In genomic region chr20:57621426-57622200, GRCh38 we compare ENCODE assay signal across 13 cellular contexts. TPM values are rescaled to one million over a fixed set of nuclear protein-coding genes. Genes with fewer than 3 reads are reported as not detected.
A peak's percentile ranks its signal among the peaks of the same experiment; 100 is the strongest.
DNase-seq lines count a peak whose midpoint lies in the region; ATAC-seq and TF ChIP-seq lines count a peak whose summit lies in the region.
"Had no signal": no experiment of that assay in that cellular context is flagged by ENCODE, and none has a peak within 500 bp of the region (broad histone marks: within the 10 kb centered on the region; RNA-seq: fewer than 3 reads in every experiment).

No MANE protein-coding gene starts in this region.

- peaks cover 17% of the 10 kb centered on the region for H3K36me3 Mint-ChIP-seq in activated CD8-positive, alpha-beta T cell treated with anti-CD3 and anti-CD28 coated beads for 36 hours (ENCODE audit: low read depth)
- peaks cover 12% of the 10 kb centered on the region for H3K36me3 Mint-ChIP-seq in memory B cell
- H3K36me3 Mint-ChIP-seq in endothelial cell (ENCODE audit: low read depth, unreplicated experiment), result no peaks in the 10 kb centered on the region

- H3K4me3 Mint-ChIP-seq in activated CD8-positive, alpha-beta T cell treated with anti-CD3 and anti-CD28 coated beads for 36 hours, result peak overlapping the region; percentile 66
- peak overlapping the region; percentile 88 for H3K4me3 Mint-ChIP-seq in memory B cell
- no peak overlapping the region for H3K4me3 Mint-ChIP-seq in endothelial cell (ENCODE audit: unreplicated experiment)
- H3K4me3 Mint-ChIP-seq: nephron had no signal

- TF ChIP-seq CTCF in activated CD8-positive, alpha-beta T cell treated with anti-CD3 and anti-CD28 coated beads for 36 hours (IDR thresholded peaks at IDR 0.05), result no peak
- TF ChIP-seq CTCF in endothelial cell (IDR thresholded peaks at IDR 0.05; ENCODE audit: unreplicated experiment), result no peak

- H3K9ac ChIP-seq in BLaER1 treated with 17β-estradiol and CSF1 and Interleukin-3, amounts not matched to agents 10 nM and 100 nM, result peak overlapping the region in 5 of 11 experiments; percentile 12 to 57 (median 29); a peak in 5 of 22 replicates

- H3K4me1 Mint-ChIP-seq in activated CD8-positive, alpha-beta T cell treated with anti-CD3 and anti-CD28 coated beads for 36 hours (ENCODE audit: low read depth), result peaks cover 65% of the 10 kb centered on the region
- H3K4me1 Mint-ChIP-seq in memory B cell (peaks cover 40% of the 10 kb centered on the region), endothelial cell (ENCODE audit: unreplicated experiment) (peaks cover 2% of the 10 kb centered on the region)

- H3K4me3 ChIP-seq in BLaER1 treated with 17β-estradiol and CSF1 and Interleukin-3, amounts not matched to agents 10 nM and 100 nM, result 0 out of 20 replicates have a peak overlapping the region, but pooled peaks of 1 of the 10 experiments have one; percentile 30
- H3K4me3 ChIP-seq: ascending aorta, skin epidermis, thoracic aorta had no signal

- peak overlapping the region in 2 of 11 experiments; percentile 43 to 63; a peak in 2 of 22 replicates for H3K27ac ChIP-seq in BLaER1 treated with 17β-estradiol and CSF1 and Interleukin-3, amounts not matched to agents 10 nM and 100 nM
- H3K27ac ChIP-seq: ascending aorta, thoracic aorta had no signal

- no peaks in the 10 kb centered on the region for H3K36me3 ChIP-seq in BLaER1 treated with 17β-estradiol and CSF1 and Interleukin-3, amounts not matched to agents 10 nM and 100 nM
- H3K36me3 ChIP-seq: ascending aorta, thoracic aorta had no signal

- H3K27ac Mint-ChIP-seq in activated CD8-positive, alpha-beta T cell treated with anti-CD3 and anti-CD28 coated beads for 36 hours, result peak overlapping the region; percentile 84
- H3K27ac Mint-ChIP-seq in memory B cell, result peak overlapping the region; percentile 98
- no peak overlapping the region for H3K27ac Mint-ChIP-seq in endothelial cell (ENCODE audit: unreplicated experiment)

- peaks cover 0 to 25% (median 1%) of the 10 kb centered on the region in 11 experiments; a peak in 8 of 22 replicates for H3K27me3 ChIP-seq in BLaER1 treated with 17β-estradiol and CSF1 and Interleukin-3, amounts not matched to agents 10 nM and 100 nM
- H3K27me3 ChIP-seq: ascending aorta had no signal

- intact Hi-C loops in activated CD8-positive, alpha-beta T cell treated with anti-CD3 and anti-CD28 coated beads for 36 hours (cut with micrococcal nuclease), result loop anchor here (5.0 kb wide), 1 partner anchor 76 kb away; no protein-coding TSS in a partner anchor

- DNase-seq in EH (ENCODE audit: low read depth) (peak; percentile 22), memory B cell (ENCODE audit: low spot score in 2 of 2) (no peak), endothelial cell (ENCODE audit: low spot score) (no peak), NCI-H1092 treated with DMSO at 0.1 percent for 48 hours (lab: John Stamatoyannopoulos, UW) (no peak), ecto neural progenitor cell (ENCODE audit: low spot score) (no peak)
- no peak for DNase-seq in activated CD8-positive, alpha-beta T cell treated with anti-CD3 and anti-CD28 coated beads for 36 hours
- DNase-seq: NCI-H2107 had no signal

- peaks cover 6% of the 10 kb centered on the region for H3K9me3 Mint-ChIP-seq in activated CD8-positive, alpha-beta T cell treated with anti-CD3 and anti-CD28 coated beads for 36 hours
- H3K9me3 Mint-ChIP-seq in memory B cell (peaks cover 6% of the 10 kb centered on the region), endothelial cell (ENCODE audit: unreplicated experiment) (no peaks in the 10 kb centered on the region)

- peaks cover 0 to 20% (median 10%) of the 10 kb centered on the region in 11 experiments; a peak in 15 of 22 replicates for H3K9me3 ChIP-seq in BLaER1 treated with 17β-estradiol and CSF1 and Interleukin-3, amounts not matched to agents 10 nM and 100 nM (replicated peaks in 1 of 11)
- H3K9me3 ChIP-seq: thoracic aorta had no signal

- POLR2A ChIA-PET in activated CD8-positive, alpha-beta T cell treated with anti-CD3 and anti-CD28 coated beads for 36 hours (lab: Charles Lee), result interaction anchor here (1.2 to 2.7 kb wide), 2 partner anchors 45 to 232 kb away, joined by 3 to 17 read pairs; no protein-coding TSS in a partner anchor

- peak overlapping the region; percentile 87 to 97 (median 94) for H3K4me2 ChIP-seq in BLaER1 treated with 17β-estradiol and CSF1 and Interleukin-3, amounts not matched to agents 10 nM and 100 nM

- no peaks in the 10 kb centered on the region for H3K27me3 Mint-ChIP-seq in activated CD8-positive, alpha-beta T cell treated with anti-CD3 and anti-CD28 coated beads for 36 hours
- no peaks in the 10 kb centered on the region for H3K27me3 Mint-ChIP-seq in memory B cell
- peaks cover 5% of the 10 kb centered on the region for H3K27me3 Mint-ChIP-seq in endothelial cell (ENCODE audit: unreplicated experiment)

- ATAC-seq in activated CD8-positive, alpha-beta T cell treated with anti-CD3 and anti-CD28 coated beads for 36 hours, result no peak
- no peak for ATAC-seq in memory B cell (ENCODE audit: low read depth)
- ATAC-seq in HG02623 (IDR thresholded peaks at IDR 0.05; ENCODE audit: unreplicated experiment), result no peak

- CTCF ChIA-PET in activated CD8-positive, alpha-beta T cell treated with anti-CD3 and anti-CD28 coated beads for 36 hours (lab: Charles Lee), result interaction anchor here (1.8 to 3.4 kb wide), 3 partner anchors 7 to 25 kb away, joined by 11 to 23 read pairs (median 16); no protein-coding TSS in a partner anchor

- H4K20me1 ChIP-seq in BLaER1 treated with 17β-estradiol and CSF1 and Interleukin-3, amounts not matched to agents 10 nM and 100 nM, result peaks cover 0 to 11% (median 0%) of the 10 kb centered on the region in 11 experiments; a peak in 4 of 22 replicates

- H3K4me1 ChIP-seq in BLaER1 treated with 17β-estradiol and CSF1 and Interleukin-3, amounts not matched to agents 10 nM and 100 nM, result peaks cover 41 to 67% (median 62%) of the 10 kb centered on the region in 10 experiments
- H3K4me1 ChIP-seq: ascending aorta had no signal

RNA-seq across cellular contexts. Expression of gene ZBP1, which starts 1.4 kb away (rescaled TPM):
- under 1 TPM; 0.11 to 0.56 TPM for total RNA-seq in activated CD8-positive, alpha-beta T cell treated with anti-CD3 and anti-CD28 coated beads for 36 hours
- not detected for total RNA-seq in endothelial cell (ENCODE audit: unreplicated experiment)
- total RNA-seq: ascending aorta had no signal
